In genomic region chr22:31625257-31625640, GRCh38 we compare ENCODE assay signal across 15 cellular contexts. TPM values are rescaled to one million over a fixed set of nuclear protein-coding genes. Genes with fewer than 3 reads are reported as not detected.
DNase-seq lines count a peak whose midpoint lies in the region; ATAC-seq, FAIRE-seq and TF ChIP-seq lines count a peak whose summit lies in the region.
"Had no signal": no experiment of that assay in that cellular context is flagged by ENCODE, and none has a peak within 500 bp of the region (broad histone marks: within the 10 kb centered on the region; RNA-seq: fewer than 3 reads in every experiment).

No MANE protein-coding gene starts in this region.

- peaks cover 84% of the 10 kb centered on the region for H3K79me2 ChIP-seq in K562 (ENCODE audit: control insufficient read depth, insufficient read depth, low read length)

- H2AFZ ChIP-seq in K562 (ENCODE audit: low read depth, low read length), result no peak overlapping the region

- peak overlapping the region; percentile 5 for H3K27ac Mint-ChIP-seq in activated CD4-positive, alpha-beta memory T cell treated with anti-CD3 and anti-CD28 coated beads for 36 hours
- no peak overlapping the region for H3K27ac Mint-ChIP-seq in activated CD4-positive, alpha-beta memory T cell treated with anti-CD3 and anti-CD28 coated beads, Interleukin-2, amount 10 ng/mL, durations not matched to agents 7 days and 5 days

- no peak overlapping the region for H3K4me3 ChIP-seq in K562
- H3K4me3 ChIP-seq in iPS-20b (ENCODE audit: low read length), result peak overlapping the region; percentile 46; the same call in 1 of the 2 replicates
- H3K4me3 ChIP-seq in stomach smooth muscle (ENCODE audit: low read length in 2 of 2), result peak overlapping the region; percentile 40 to 66

- H3K9me3 ChIP-seq in K562 (replicated peaks; ENCODE audit: control insufficient read depth, insufficient read depth, low read depth, low read length) (no peaks in the 10 kb centered on the region), iPS-20b (ENCODE audit: insufficient read depth, low read depth, low read length) (no peaks in the 10 kb centered on the region), stomach smooth muscle (ENCODE audit: control insufficient read depth in 2 of 2, low read length in 2 of 2) (no peaks in the 10 kb centered on the region)

- peaks cover 3% of the 10 kb centered on the region for H3K9me1 ChIP-seq in K562 (ENCODE audit: control insufficient read depth, insufficient read depth, low read length)

- DNase-seq in activated CD4-positive, alpha-beta memory T cell treated with anti-CD3 and anti-CD28 coated beads for 36 hours, result no peak
- DNase-seq in activated CD4-positive, alpha-beta memory T cell treated with anti-CD3 and anti-CD28 coated beads, Interleukin-2, amount 10 ng/mL, durations not matched to agents 7 days and 5 days, result no peak
- no peak for DNase-seq in K562 (ENCODE audit: extremely low read depth in 1 of 4, low spot score in 3 of 4)
- no peak for DNase-seq in iPS-NIHi7 (ENCODE audit: extremely low spot score)
- DNase-seq in retina, result no peak
- DNase-seq: central memory CD4-positive, alpha-beta T cell; DMS153; foreskin melanocyte; NCI-H446; stimulated activated CD4-positive, alpha-beta T cell treated with anti-CD3 and anti-CD28 coated beads, Interleukin-4, amount 100 ng/mL, for 1 hour had no signal

- FAIRE-seq in K562 (lab: Jason Lieb, UNC), result no peak
- FAIRE-seq: A204.1 had no signal

- H3K9ac ChIP-seq in K562 (ENCODE audit: insufficient read depth in 1 of 2, low read depth in 2 of 2, low read length in 2 of 2) (peak overlapping the region in 1 of 2 experiments; percentile 84; a peak in 2 of 4 replicates), iPS-20b (ENCODE audit: low read depth, low read length) (peak overlapping the region; percentile 48; the same call in 1 of the 2 replicates), stomach smooth muscle (ENCODE audit: low read length in 2 of 2) (peak overlapping the region in 1 of 2 donors; percentile 47)

- H3K27me3 Mint-ChIP-seq in activated CD4-positive, alpha-beta memory T cell treated with anti-CD3 and anti-CD28 coated beads for 36 hours, result no peaks in the 10 kb centered on the region
- no peaks in the 10 kb centered on the region for H3K27me3 Mint-ChIP-seq in activated CD4-positive, alpha-beta memory T cell treated with anti-CD3 and anti-CD28 coated beads, Interleukin-2, amount 10 ng/mL, durations not matched to agents 7 days and 5 days
- H3K27me3 Mint-ChIP-seq: progenitor cell of endocrine pancreas had no signal

- H3K4me1 Mint-ChIP-seq in activated CD4-positive, alpha-beta memory T cell treated with anti-CD3 and anti-CD28 coated beads for 36 hours (ENCODE audit: low read depth), result peaks cover 37% of the 10 kb centered on the region
- H3K4me1 Mint-ChIP-seq in activated CD4-positive, alpha-beta memory T cell treated with anti-CD3 and anti-CD28 coated beads, Interleukin-2, amount 10 ng/mL, durations not matched to agents 7 days and 5 days, result peaks cover 30% of the 10 kb centered on the region

- H3K27me3 ChIP-seq in K562 (ENCODE audit: control insufficient read depth in 2 of 2, insufficient read depth in 2 of 2, low read length in 2 of 2) (no peaks in the 10 kb centered on the region), iPS-20b (ENCODE audit: insufficient read depth, low read length) (no peaks in the 10 kb centered on the region), stomach smooth muscle (ENCODE audit: control insufficient read depth in 1 of 2, insufficient read depth in 2 of 2, low read length in 2 of 2) (no peaks in the 10 kb centered on the region)

- H3K27ac ChIP-seq in K562 (ENCODE audit: extremely low read depth, low read depth, low read length), result no peak overlapping the region; the same call in 2 of the 3 replicates
- H3K27ac ChIP-seq in iPS-20b (ENCODE audit: low read length), result no peak overlapping the region
- peak overlapping the region; percentile 70 for H3K27ac ChIP-seq in stomach smooth muscle (ENCODE audit: low read length)

- H3K36me3 ChIP-seq in K562 (ENCODE audit: control insufficient read depth, insufficient read depth, low read length), result peaks cover 79% of the 10 kb centered on the region; the same call in 2 of the 3 replicates
- H3K36me3 ChIP-seq in iPS-20b (ENCODE audit: insufficient read depth, low read depth, low read length), result peaks cover 23% of the 10 kb centered on the region
- peaks cover 11 to 22% of the 10 kb centered on the region in 2 donors for H3K36me3 ChIP-seq in stomach smooth muscle (ENCODE audit: control insufficient read depth in 2 of 2, insufficient read depth in 2 of 2, low read length in 2 of 2)

- no peak for TF ChIP-seq RAD21 in K562 (CRISPR knock-in tag; conservative IDR thresholded peaks at IDR 0.05 in 1 of 2, IDR thresholded peaks at IDR 0.05 in 1 of 2)

- H3K4me3 Mint-ChIP-seq in activated CD4-positive, alpha-beta memory T cell treated with anti-CD3 and anti-CD28 coated beads for 36 hours, result no peak overlapping the region
- no peak overlapping the region for H3K4me3 Mint-ChIP-seq in activated CD4-positive, alpha-beta memory T cell treated with anti-CD3 and anti-CD28 coated beads, Interleukin-2, amount 10 ng/mL, durations not matched to agents 7 days and 5 days

- 64% methylated on average over 5 of the region's 7 CpGs for WGBS in K562 (ENCODE audit: insufficient coverage, low coverage, missing lambda C conversion rate)

- no peak for ATAC-seq in K562
- no peak for ATAC-seq in GM21390 (IDR thresholded peaks at IDR 0.05; ENCODE audit: unreplicated experiment)

- TF ChIP-seq CTCF in K562 (IDR thresholded peaks at IDR 0.05 in 2 of 3, conservative IDR thresholded peaks at IDR 0.05 in 1 of 3; ENCODE audit: insufficient read depth in 2 of 3, low read depth in 1 of 3, low read length in 3 of 3), result no peak

- CTCF ChIA-PET in activated CD4-positive, alpha-beta memory T cell treated with anti-CD3 and anti-CD28 coated beads for 36 hours (lab: Charles Lee), result no interaction called here
- CTCF ChIA-PET in activated CD4-positive, alpha-beta memory T cell treated with anti-CD3 and anti-CD28 coated beads, Interleukin-2, amount 10 ng/mL, durations not matched to agents 7 days and 5 days (lab: Charles Lee), result no interaction called here
- CTCF ChIA-PET in K562 (lab: Yijun Ruan, JAX; ENCODE audit: low intra/inter-chr PET ratio), result no interaction called here

- H3K4me1 ChIP-seq in K562 (replicated peaks in 1 of 2; ENCODE audit: control insufficient read depth in 2 of 2, insufficient read depth in 2 of 2, low read length in 2 of 2), result peaks cover 50 to 78% of the 10 kb centered on the region in 2 experiments
- H3K4me1 ChIP-seq in iPS-20b (ENCODE audit: insufficient read depth, low read length), result peaks cover 29% of the 10 kb centered on the region
- peaks cover 59% of the 10 kb centered on the region for H3K4me1 ChIP-seq in stomach smooth muscle (ENCODE audit: control insufficient read depth, insufficient read depth, low read length)

- TF ChIP-seq EP300 in K562 (IDR thresholded peaks at IDR 0.05; ENCODE audit: low read length), result no peak

- intact Hi-C loops in activated CD4-positive, alpha-beta memory T cell treated with anti-CD3 and anti-CD28 coated beads for 36 hours (cut with micrococcal nuclease), result no loop called here
- intact Hi-C loops in K562 (cut with micrococcal nuclease), result no loop called here

- in situ Hi-C loops in K562 (cut with MboI), result no loop called here

- peak overlapping the region; percentile 55 for H3K4me2 ChIP-seq in K562 (ENCODE audit: insufficient read depth, low read length)

- POLR2A ChIA-PET in activated CD4-positive, alpha-beta memory T cell treated with anti-CD3 and anti-CD28 coated beads for 36 hours (lab: Charles Lee), result no interaction called here
- POLR2A ChIA-PET in activated CD4-positive, alpha-beta memory T cell treated with anti-CD3 and anti-CD28 coated beads, Interleukin-2, amount 10 ng/mL, durations not matched to agents 7 days and 5 days (lab: Charles Lee), result interaction anchor here (0.8 to 1.9 kb wide), 3 partner anchors 9 to 20 kb away, joined by 3 to 7 read pairs (median 3); no protein-coding TSS in a partner anchor
- POLR2A ChIA-PET in K562 (lab: Yijun Ruan, JAX), result interaction anchor here (1.0 to 1.5 kb wide), 5 partner anchors 11 to 37 kb away, joined by 3 to 5 read pairs (median 3); partner anchors contain the start of gene PISD

- H4K20me1 ChIP-seq in K562 (replicated peaks; ENCODE audit: control insufficient read depth, insufficient read depth, low read length), result no peaks in the 10 kb centered on the region; the same call in 1 of the 2 replicates

- BruUV-seq in K562 (replicated peaks; lab: Mats Ljungman, UMichigan), result no TSS peak

- H3K36me3 Mint-ChIP-seq in activated CD4-positive, alpha-beta memory T cell treated with anti-CD3 and anti-CD28 coated beads for 36 hours, result peaks cover 2% of the 10 kb centered on the region
- peaks cover 8% of the 10 kb centered on the region for H3K36me3 Mint-ChIP-seq in activated CD4-positive, alpha-beta memory T cell treated with anti-CD3 and anti-CD28 coated beads, Interleukin-2, amount 10 ng/mL, durations not matched to agents 7 days and 5 days (ENCODE audit: low read depth)

- H3K9me3 Mint-ChIP-seq in activated CD4-positive, alpha-beta memory T cell treated with anti-CD3 and anti-CD28 coated beads for 36 hours, result no peaks in the 10 kb centered on the region
- H3K9me3 Mint-ChIP-seq in activated CD4-positive, alpha-beta memory T cell treated with anti-CD3 and anti-CD28 coated beads, Interleukin-2, amount 10 ng/mL, durations not matched to agents 7 days and 5 days, result no peaks in the 10 kb centered on the region

- TF ChIP-seq POLR2A in K562 (conservative IDR thresholded peaks at IDR 0.05), result no peak

RNA-seq across cellular contexts. Expression of gene PISD, which starts 36.8 kb away (rescaled TPM):
- 10 to 100 TPM; 39.4 to 40.2 TPM for total RNA-seq in activated CD4-positive, alpha-beta memory T cell treated with anti-CD3 and anti-CD28 coated beads for 36 hours
- 10 to 100 TPM; 19.2 to 19.6 TPM for total RNA-seq in activated CD4-positive, alpha-beta memory T cell treated with anti-CD3 and anti-CD28 coated beads, Interleukin-2, amount 10 ng/mL, durations not matched to agents 7 days and 5 days
- 37.5 and 84.0 TPM in 2 replicates for total RNA-seq in K562 (2011; cell fraction: chromatin; rRNA removed; ENCODE audit: low replicate concordance)
- 62.2 and 72.4 TPM in 2 replicates for total RNA-seq in K562 (2011; cell fraction: nucleolus; rRNA removed)
- 47.8 and 52.1 TPM in 2 replicates for total RNA-seq in K562 (2011; cell fraction: nucleoplasm; rRNA removed)
- total RNA-seq in K562 (2014; rRNA removed) (33.3 and 47.1 TPM in 2 replicates), K562 (2014; rRNA removed; fragmentation: Illumina TruSeq; extraction: Trizol) (20.2 and 24.5 TPM in 2 replicates), K562 (2015; rRNA removed; fragmentation: Illumina TruSeq; extraction: Trizol) (27.4 and 28.1 TPM in 2 replicates), K562 (2021) (56.8 and 63.1 TPM in 2 replicates)
- polyA plus RNA-seq in K562 (2011; rRNA removed) (29.1 and 44.3 TPM in 2 replicates), K562 (2014; fragmentation: Illumina TruSeq; extraction: Trizol) (42.6 and 48.5 TPM in 2 replicates), K562 (2014; fragmentation: Nextera tagmentation; extraction: Ambion mirVana) (10 to 100 TPM; 44.4 to 65.9 TPM), K562 (2014; rRNA removed) (36.6 and 44.9 TPM in 2 replicates)
- polyA plus RNA-seq in K562 (2011; cell fraction: cytosol; rRNA removed), result 48.2 and 59.1 TPM in 2 replicates
- 112 and 122 TPM in 2 replicates for polyA plus RNA-seq in K562 (2011; cell fraction: nucleus; rRNA removed)
- 31.9 and 36.1 TPM in 2 replicates for polyA plus RNA-seq in K562 (2012)
- polyA minus RNA-seq in K562 (2011; rRNA and poly(A)+ RNA removed), result 14.8 and 17.3 TPM in 2 replicates
- 17.0 and 18.8 TPM in 2 replicates for polyA minus RNA-seq in K562 (2011; cell fraction: cytosol; rRNA and poly(A)+ RNA removed)
- polyA minus RNA-seq in K562 (2011; cell fraction: nucleus; rRNA and poly(A)+ RNA removed), result 22.3 and 29.7 TPM in 2 replicates
